8 cellular contexts compared by ENCODE assay signal in genomic region chr3:48465531-48466378, GRCh38. TPM values are rescaled to one million over a fixed set of nuclear protein-coding genes. Genes with fewer than 3 reads are reported as not detected.
DNase-seq lines count a peak whose midpoint lies in the region; ATAC-seq and TF ChIP-seq lines count a peak whose summit lies in the region.

No MANE protein-coding gene starts in this region.

- H3K4me1 Mint-ChIP-seq in activated CD4-positive, alpha-beta memory T cell treated with anti-CD3 and anti-CD28 coated beads for 36 hours (ENCODE audit: low read depth) = peaks cover 46% of the 10 kb centered on the region

- H3K9ac ChIP-seq in duodenal mucosa (ENCODE audit: low read depth in 1 of 2, low read length in 2 of 2) = peak overlapping the region; percentile 93 to 98

- H3K27me3 Mint-ChIP-seq in activated CD4-positive, alpha-beta memory T cell treated with anti-CD3 and anti-CD28 coated beads for 36 hours = no peaks in the 10 kb centered on the region

- H3K4me3 ChIP-seq in duodenal mucosa (ENCODE audit: low read depth in 1 of 2, low read length in 2 of 2) = peak overlapping the region; percentile 78 to 79
- H3K4me3 ChIP-seq in right lobe of liver = peak overlapping the region; percentile 37 to 55 (median 55)

- TF ChIP-seq POLR2A in right lobe of liver (IDR thresholded peaks at IDR 0.05) = peak; percentile 88

- H3K27ac Mint-ChIP-seq in activated CD4-positive, alpha-beta memory T cell treated with anti-CD3 and anti-CD28 coated beads for 36 hours = peak overlapping the region; percentile 95

- no peaks in the 10 kb centered on the region for H3K9me3 ChIP-seq in duodenal mucosa (ENCODE audit: control insufficient read depth in 1 of 2, low read length in 2 of 2)
- H3K9me3 ChIP-seq in right lobe of liver = no peaks in the 10 kb centered on the region

- peaks cover 35% of the 10 kb centered on the region for H3K36me3 Mint-ChIP-seq in activated CD4-positive, alpha-beta memory T cell treated with anti-CD3 and anti-CD28 coated beads for 36 hours

- H3K27me3 ChIP-seq in duodenal mucosa (ENCODE audit: control insufficient read depth in 1 of 2, insufficient read depth in 2 of 2, low read length in 2 of 2) (no peaks in the 10 kb centered on the region), right lobe of liver (no peaks in the 10 kb centered on the region)

- TF ChIP-seq CTCF in right lobe of liver (IDR thresholded peaks at IDR 0.05) = peak; percentile 79 to 90 (median 82)

- H3K4me1 ChIP-seq in duodenal mucosa (ENCODE audit: control insufficient read depth in 1 of 2, insufficient read depth in 2 of 2, low read length in 2 of 2) = peaks cover 46 to 59% of the 10 kb centered on the region in 2 donors
- H3K4me1 ChIP-seq in right lobe of liver = peaks cover 2 to 58% (median 28%) of the 10 kb centered on the region in 4 donors

- H3K27ac ChIP-seq in duodenal mucosa (ENCODE audit: low read depth, low read length) (peak overlapping the region; percentile 100), right lobe of liver (peak overlapping the region; percentile 92 to 99 (median 98))

- H3K9me3 Mint-ChIP-seq in activated CD4-positive, alpha-beta memory T cell treated with anti-CD3 and anti-CD28 coated beads for 36 hours = no peaks in the 10 kb centered on the region

- peak overlapping the region; percentile 97 for H3K4me3 Mint-ChIP-seq in activated CD4-positive, alpha-beta memory T cell treated with anti-CD3 and anti-CD28 coated beads for 36 hours

- intact Hi-C loops in activated CD4-positive, alpha-beta memory T cell treated with anti-CD3 and anti-CD28 coated beads for 36 hours (cut with micrococcal nuclease) = no loop called here
- intact Hi-C loops in right lobe of liver (cut with DNase I) = loop anchor here in 1 of 2 donors (5.0 kb wide), 1 partner anchor 37 kb away; the partner anchor contains the start of gene SHISA5

- WGBS in right lobe of liver (ENCODE audit: insufficient coverage, low coverage, low lambda C conversion rate, missing lambda C conversion rate) = 17% methylated on average over 1 of the region's 21 CpGs

- peak; percentile 98 for DNase-seq in AML-193 (lab: John Stamatoyannopoulos, UW)
- DNase-seq in NCI-H748 (lab: John Stamatoyannopoulos, UW; ENCODE audit: unreplicated experiment) = peak; percentile 68
- peak; percentile 90 for DNase-seq in activated CD4-positive, alpha-beta memory T cell treated with anti-CD3 and anti-CD28 coated beads for 36 hours
- peak; percentile 93 to 98 (median 97) for DNase-seq in right lobe of liver
- DNase-seq in stimulated activated CD4-positive, alpha-beta T cell treated with anti-CD3 and anti-CD28 coated beads, Interleukin-4, amount 100 ng/mL, for 24 hours = peak; percentile 79

- peaks cover 13 to 42% of the 10 kb centered on the region in 2 donors for H3K36me3 ChIP-seq in duodenal mucosa (ENCODE audit: control insufficient read depth in 1 of 2, insufficient read depth in 2 of 2, low read length in 2 of 2)
- peaks cover 0 to 17% (median 1%) of the 10 kb centered on the region in 4 donors for H3K36me3 ChIP-seq in right lobe of liver

- CTCF ChIA-PET in activated CD4-positive, alpha-beta memory T cell treated with anti-CD3 and anti-CD28 coated beads for 36 hours (lab: Charles Lee) = interaction anchor here (0.9 to 2.8 kb wide), 8 partner anchors 8 to 170 kb away, joined by 3 to 17 read pairs (median 4); partner anchors contain the start of gene SLC26A6

- POLR2A ChIA-PET in activated CD4-positive, alpha-beta memory T cell treated with anti-CD3 and anti-CD28 coated beads for 36 hours (lab: Charles Lee) = interaction anchor here (1.0 to 3.9 kb wide), 5 partner anchors 13 to 91 kb away, joined by 3 to 15 read pairs (median 4); partner anchors contain the start of genes ATRIP and PFKFB4

- ATAC-seq in GM19023 (IDR thresholded peaks at IDR 0.05; ENCODE audit: unreplicated experiment) (peak; percentile 85), HG03196 (IDR thresholded peaks at IDR 0.05; ENCODE audit: unreplicated experiment) (peak; percentile 68), right lobe of liver (peak; percentile 79 to 85 (median 82))

RNA-seq across cellular contexts. Expression of gene ATRIP, which starts 19.2 kb away (rescaled TPM):
- total RNA-seq in activated CD4-positive, alpha-beta memory T cell treated with anti-CD3 and anti-CD28 coated beads for 36 hours = 10 to 100 TPM; 13.8 to 14.5 TPM
- total RNA-seq in right lobe of liver = 1 to 10 TPM; 2.4 to 4.5 (median 3.2) TPM

RNA-seq across cellular contexts. Expression of gene TMA7, which starts 25.7 kb away (rescaled TPM):
- total RNA-seq in activated CD4-positive, alpha-beta memory T cell treated with anti-CD3 and anti-CD28 coated beads for 36 hours = 100 to 1,000 TPM; 318 to 323 TPM
- 100 to 1,000 TPM in 2 of 6 experiments, 10 to 100 TPM in 4; 64.8 to 182 (median 80.1) TPM for total RNA-seq in right lobe of liver

RNA-seq across cellular contexts. Expression of gene CCDC51, which starts 25.8 kb away (rescaled TPM):
- 10 to 100 TPM; 24.3 to 24.4 TPM for total RNA-seq in activated CD4-positive, alpha-beta memory T cell treated with anti-CD3 and anti-CD28 coated beads for 36 hours
- 10 to 100 TPM in 2 of 6 experiments, 1 to 10 TPM in 4; 5.9 to 16.0 (median 8.1) TPM for total RNA-seq in right lobe of liver

RNA-seq across cellular contexts. Expression of gene PLXNB1, which starts 35.9 kb away (rescaled TPM):
- 1 to 10 TPM; 3.2 to 3.8 TPM for total RNA-seq in activated CD4-positive, alpha-beta memory T cell treated with anti-CD3 and anti-CD28 coated beads for 36 hours
- total RNA-seq in right lobe of liver = 100 to 1,000 TPM in 2 of 6 experiments, 10 to 100 TPM in 4; 65.9 to 132 (median 86.5) TPM

RNA-seq across cellular contexts. Expression of gene SHISA5, which starts 38.2 kb away (rescaled TPM):
- total RNA-seq in activated CD4-positive, alpha-beta memory T cell treated with anti-CD3 and anti-CD28 coated beads for 36 hours = 10 to 100 TPM; 88.9 to 93.1 TPM
- 100 to 1,000 TPM in 4 of 6 experiments, 10 to 100 TPM in 2; 76.3 to 118 (median 101) TPM for total RNA-seq in right lobe of liver

Comparison
In these comparisons a context has a peak if more than half of its experiments do, and no peak if none do; other contexts are left out.
1. Peak in every context shown above with its lines: DNase-seq, ATAC-seq, H3K4me3 ChIP-seq and H3K27ac ChIP-seq.